ENCODE assay signal across 14 cellular contexts in the genomic region with DNA sequence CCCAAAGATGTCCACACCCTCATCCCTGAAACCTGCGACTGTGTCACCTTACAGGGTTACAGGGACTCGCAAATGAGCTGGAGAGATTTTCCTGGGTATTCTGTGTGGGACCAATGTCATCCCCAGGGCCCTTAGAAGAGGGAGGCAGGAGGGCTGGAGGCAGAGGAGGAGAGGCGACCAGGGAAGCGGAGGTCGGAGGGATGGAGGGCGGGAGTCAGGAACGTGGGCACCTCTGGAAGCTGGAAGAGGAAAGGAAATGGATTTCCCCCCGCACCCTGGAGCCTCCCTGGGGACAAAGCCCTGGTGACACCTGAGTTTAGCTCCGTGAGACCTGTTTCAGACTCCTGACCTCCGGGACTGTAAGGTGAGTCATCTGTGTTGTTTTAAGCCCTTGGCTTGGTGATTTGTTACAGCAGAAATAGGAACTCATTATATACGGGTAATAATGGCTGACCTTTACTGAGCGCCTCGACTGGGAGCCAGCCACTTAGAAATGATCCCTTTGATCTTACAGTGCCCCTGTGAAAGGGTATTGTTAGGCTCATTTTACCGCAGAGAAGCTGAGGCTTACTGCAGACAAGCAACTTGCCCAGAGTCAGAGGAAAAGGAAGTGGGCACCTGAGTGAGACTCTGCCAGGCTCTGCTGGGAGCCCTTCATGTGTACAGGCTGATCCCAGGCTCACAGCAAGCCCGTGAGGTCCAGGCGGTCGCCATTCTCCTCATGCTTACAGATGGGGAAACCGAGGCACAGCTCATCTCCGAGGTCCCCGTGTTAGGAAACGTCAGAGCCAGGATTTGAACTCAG. TPM values are rescaled to one million over a fixed set of nuclear protein-coding genes. Genes with fewer than 3 reads are reported as not detected.
DNase-seq lines count a peak whose midpoint lies in the region; ATAC-seq and TF ChIP-seq lines count a peak whose summit lies in the region.
"Had no signal": no experiment of that assay in that cellular context is flagged by ENCODE, and none has a peak within 500 bp of the region (broad histone marks: within the 10 kb centered on the region; RNA-seq: fewer than 3 reads in every experiment).

No MANE protein-coding gene starts in this region.

- peak; percentile 41 for DNase-seq in MCF 10A (ENCODE audit: unreplicated experiment)
- no peak for DNase-seq in mammary epithelial cell
- DNase-seq in NCI-H2196 treated with DMSO at 0.1 percent for 48 hours (lab: John Stamatoyannopoulos, UW; ENCODE audit: unreplicated experiment), result peak; percentile 16
- DNase-seq in EL, result no peak
- DNase-seq in head of caudate nucleus, result no peak
- no peak for DNase-seq in MM.1S
- DNase-seq in cardiac septum (ENCODE audit: low spot score), result no peak
- DNase-seq: H9, Kasumi-1, NCI-H1436 treated with DMSO at 0.1 percent for 48 hours, NCI-H446, NCI-H82, SHP77 treated with DMSO at 0.1 percent for 48 hours had no signal

- POLR2A ChIA-PET in MCF 10A (lab: Yijun Ruan, JAX), result no interaction called here

- intact Hi-C loops in MCF 10A (cut with micrococcal nuclease) (no loop called here), mammary epithelial cell (cut with micrococcal nuclease) (no loop called here), head of caudate nucleus (cut with DNase I) (no loop called here), cardiac septum (cut with DNase I) (no loop called here)

- H3K4me3 ChIP-seq in mammary epithelial cell (replicated peaks in 1 of 3; ENCODE audit: insufficient read depth in 1 of 3, low read depth in 2 of 3, low read length in 3 of 3) (no peak overlapping the region), MM.1S (ENCODE audit: low read length) (no peak overlapping the region)

- H3K4me2 ChIP-seq in mammary epithelial cell (ENCODE audit: insufficient read depth, low read depth, low read length) (no peak overlapping the region), MM.1S (ENCODE audit: low read depth, low read length) (no peak overlapping the region)

- ATAC-seq in esophagus mucosa, result peak; percentile 62

- H3K4me1 Mint-ChIP-seq in MCF 10A (ENCODE audit: insufficient read depth, unreplicated experiment), result peaks cover 19% of the 10 kb centered on the region

- H3K27ac ChIP-seq in mammary epithelial cell (ENCODE audit: insufficient read depth, low read depth, low read length), result no peak overlapping the region
- no peak overlapping the region for H3K27ac ChIP-seq in MM.1S (ENCODE audit: low read length)

- no peak overlapping the region for H3K27ac Mint-ChIP-seq in MCF 10A (ENCODE audit: low read depth, unreplicated experiment)

- TF ChIP-seq CTCF in MCF 10A (IDR thresholded peaks at IDR 0.05; ENCODE audit: unreplicated experiment) (no peak), mammary epithelial cell (conservative IDR thresholded peaks at IDR 0.05 in 1 of 2, IDR thresholded peaks at IDR 0.05 in 1 of 2; ENCODE audit: extremely low read depth in 1 of 2, insufficient read depth in 1 of 2, low read depth in 1 of 2, low read length in 2 of 2) (no peak), MM.1S (IDR thresholded peaks at IDR 0.05; ENCODE audit: low read length) (no peak)

- CTCF ChIA-PET in MCF 10A (lab: Yijun Ruan, JAX), result no interaction called here
- CTCF ChIA-PET in mammary epithelial cell (lab: Charles Lee; ENCODE audit: low non-redundant PET), result no interaction called here

- H3K79me2 ChIP-seq in mammary epithelial cell (ENCODE audit: insufficient read depth, low read length) (no peaks in the 10 kb centered on the region), MM.1S (ENCODE audit: low read length) (no peaks in the 10 kb centered on the region)

- H3K9me2 ChIP-seq in MM.1S (replicated peaks; ENCODE audit: insufficient read depth, low read length), result no peaks in the 10 kb centered on the region

- in situ Hi-C loops in mammary epithelial cell (cut with MboI; ENCODE audit: low sequenced_read_pairs in 2 of 2), result no loop called here

- H2AFZ ChIP-seq in mammary epithelial cell (ENCODE audit: low read depth, low read length) (no peak overlapping the region), MM.1S (ENCODE audit: low read length) (no peak overlapping the region)

- no peaks in the 10 kb centered on the region for H4K20me1 ChIP-seq in mammary epithelial cell (ENCODE audit: insufficient read depth, low read length)
- H4K20me1 ChIP-seq in MM.1S (ENCODE audit: insufficient read depth, low read length), result no peaks in the 10 kb centered on the region

- H3K9me3 Mint-ChIP-seq in MCF 10A (ENCODE audit: unreplicated experiment), result peaks cover 7% of the 10 kb centered on the region

- H3K9me3 ChIP-seq in mammary epithelial cell (replicated peaks; ENCODE audit: insufficient read depth, low read length) (peaks cover 46% of the 10 kb centered on the region), MM.1S (replicated peaks; ENCODE audit: insufficient read depth, low read length) (no peaks in the 10 kb centered on the region)

- dilution Hi-C loops in mammary epithelial cell (cut with HindIII; ENCODE audit: low sequenced_read_pairs), result no loop called here

- no peaks in the 10 kb centered on the region for H3K27me3 Mint-ChIP-seq in MCF 10A (ENCODE audit: insufficient read depth, unreplicated experiment)

- 75% methylated on average over 19 of the region's 21 CpGs for WGBS in mammary epithelial cell (ENCODE audit: low coverage, missing lambda C conversion rate)

- H3K27me3 ChIP-seq in mammary epithelial cell (ENCODE audit: insufficient read depth, low read length) (no peaks in the 10 kb centered on the region), MM.1S (replicated peaks; ENCODE audit: insufficient read depth, low read length) (no peaks in the 10 kb centered on the region)

- no peaks in the 10 kb centered on the region for H3F3A ChIP-seq in MM.1S (ENCODE audit: insufficient read depth, low read length)

- BruUV-seq in MCF 10A (replicated peaks; lab: Mats Ljungman, UMichigan), result no TSS peak
- BruUV-seq in mammary epithelial cell (replicated peaks; lab: Mats Ljungman, UMichigan), result no TSS peak

- H3K9ac ChIP-seq in mammary epithelial cell (ENCODE audit: insufficient read depth, low read length), result no peak overlapping the region
- no peak overlapping the region for H3K9ac ChIP-seq in MM.1S (ENCODE audit: low read length)

- H3K36me3 ChIP-seq in mammary epithelial cell (ENCODE audit: insufficient read depth, low read length) (no peaks in the 10 kb centered on the region), MM.1S (replicated peaks; ENCODE audit: insufficient read depth, low read length) (no peaks in the 10 kb centered on the region)

- H3K4me3 Mint-ChIP-seq in MCF 10A (ENCODE audit: unreplicated experiment), result no peak overlapping the region
- H3K4me3 Mint-ChIP-seq: H9 had no signal

- H3K4me1 ChIP-seq in mammary epithelial cell (ENCODE audit: insufficient read depth, low read length) (no peaks in the 10 kb centered on the region), MM.1S (ENCODE audit: low read length) (no peaks in the 10 kb centered on the region)

- H3K36me3 Mint-ChIP-seq in MCF 10A (ENCODE audit: insufficient read depth, unreplicated experiment), result no peaks in the 10 kb centered on the region

RNA-seq across cellular contexts. Expression of a gene that starts 29.2 kb away (rescaled TPM):
- 0.15 TPM in 1 of 2 replicates, not detected in the other for total RNA-seq in MCF 10A (2022)
- under 1 TPM in 1 of 2 donors, not detected in 1; 0.09 TPM for total RNA-seq in mammary epithelial cell
- not detected for polyA plus RNA-seq in mammary epithelial cell
- polyA minus RNA-seq in mammary epithelial cell, result not detected
- 13.7 TPM for total RNA-seq in esophagus mucosa
- not detected for total RNA-seq in cardiac septum

Comparison
In these comparisons a context has a peak if more than half of its experiments do, and no peak if none do; other contexts are left out.
1. DNase-seq: peak in MCF 10A (single experiment) and NCI-H2196 treated with DMSO at 0.1 percent for 48 hours (single experiment); none in mammary epithelial cell (single experiment), EL (single experiment), head of caudate nucleus (0 of 42), MM.1S (single experiment) and cardiac septum (single experiment).
2. RNA of a gene that starts 29.2 kb away (total RNA-seq): 13.7 TPM in esophagus mucosa (single experiment); 0.09 TPM in mammary epithelial cell, not detected in cardiac septum (single experiment) and 0.15 TPM in MCF 10A; every median in the first group is over 10 times any median in the second.